9 cellular contexts compared by ENCODE assay signal in genomic region chr20:48818481-48818987, GRCh38. TPM values are rescaled to one million over a fixed set of nuclear protein-coding genes. Genes with fewer than 3 reads are reported as not detected.
DNase-seq lines count a peak whose midpoint lies in the region; ATAC-seq and TF ChIP-seq lines count a peak whose summit lies in the region.
"Had no signal": no experiment of that assay in that cellular context is flagged by ENCODE, and none has a peak within 500 bp of the region (broad histone marks: within the 10 kb centered on the region; RNA-seq: fewer than 3 reads in every experiment).

No MANE protein-coding gene starts in this region.

- POLR2A ChIA-PET in activated CD4-positive, alpha-beta T cell treated with anti-CD3 and anti-CD28 coated beads, Interleukin-2, amount 10 ng/mL, durations not matched to agents 7 days and 5 days (lab: Charles Lee) = interaction anchor here (0.7 kb wide), 1 partner anchor 58 kb away, joined by 3 read pairs; no protein-coding TSS in a partner anchor

- peaks cover 87% of the 10 kb centered on the region for H3K4me1 Mint-ChIP-seq in activated CD4-positive, alpha-beta T cell treated with anti-CD3 and anti-CD28 coated beads, Interleukin-2, amount 10 ng/mL, durations not matched to agents 7 days and 5 days
- H3K4me1 Mint-ChIP-seq in naive B cell = peaks cover 0 to 72% (median 69%) of the 10 kb centered on the region in 3 donors

- CTCF ChIA-PET in activated CD4-positive, alpha-beta T cell treated with anti-CD3 and anti-CD28 coated beads, Interleukin-2, amount 10 ng/mL, durations not matched to agents 7 days and 5 days (lab: Charles Lee) = interaction anchor here (0.6 to 1.4 kb wide), 2 partner anchors 10 to 231 kb away, joined by 3 read pairs; no protein-coding TSS in a partner anchor

- TF ChIP-seq CTCF in GM12865 (IDR thresholded peaks at IDR 0.05; ENCODE audit: insufficient read depth, low read depth, low read length, missing control alignments) = no peak

- H3K27ac Mint-ChIP-seq in activated CD4-positive, alpha-beta T cell treated with anti-CD3 and anti-CD28 coated beads, Interleukin-2, amount 10 ng/mL, durations not matched to agents 7 days and 5 days = peak overlapping the region; percentile 87
- H3K27ac Mint-ChIP-seq in naive B cell = peak overlapping the region; percentile 84 to 97 (median 93)

- ATAC-seq in GM21619 (IDR thresholded peaks at IDR 0.05; ENCODE audit: unreplicated experiment) (peak; percentile 42), naive B cell (ENCODE audit: low read depth in 2 of 2) (peak; percentile 83 to 86)

- peaks cover 71% of the 10 kb centered on the region for H3K36me3 Mint-ChIP-seq in activated CD4-positive, alpha-beta T cell treated with anti-CD3 and anti-CD28 coated beads, Interleukin-2, amount 10 ng/mL, durations not matched to agents 7 days and 5 days (ENCODE audit: low read depth)
- H3K36me3 Mint-ChIP-seq in naive B cell = no peaks in the 10 kb centered on the region

- peak overlapping the region; percentile 48 for H3K4me3 Mint-ChIP-seq in activated CD4-positive, alpha-beta T cell treated with anti-CD3 and anti-CD28 coated beads, Interleukin-2, amount 10 ng/mL, durations not matched to agents 7 days and 5 days
- H3K4me3 Mint-ChIP-seq in naive B cell = peak overlapping the region; percentile 71 to 97 (median 90)

- H3K9me3 Mint-ChIP-seq in activated CD4-positive, alpha-beta T cell treated with anti-CD3 and anti-CD28 coated beads, Interleukin-2, amount 10 ng/mL, durations not matched to agents 7 days and 5 days = no peaks in the 10 kb centered on the region
- H3K9me3 Mint-ChIP-seq in naive B cell = no peaks in the 10 kb centered on the region

- peak; percentile 83 for DNase-seq in GM12865 (ENCODE audit: low read depth)
- DNase-seq in activated CD4-positive, alpha-beta T cell treated with anti-CD3 and anti-CD28 coated beads, Interleukin-2, amount 10 ng/mL, durations not matched to agents 7 days and 5 days = peak; percentile 52
- DNase-seq in naive B cell = peak; percentile 77
- DNase-seq in hypothalamus (lab: John Stamatoyannopoulos, UW) = no peak
- no peak for DNase-seq in DMS53 treated with DMSO at 0.1 percent for 48 hours (lab: John Stamatoyannopoulos, UW; ENCODE audit: unreplicated experiment)
- no peak for DNase-seq in NCI-H2107 (lab: John Stamatoyannopoulos, UW)
- DNase-seq in putamen (ENCODE audit: low spot score) = no peak
- DNase-seq: NCI-H446 had no signal

- H3K27me3 Mint-ChIP-seq in activated CD4-positive, alpha-beta T cell treated with anti-CD3 and anti-CD28 coated beads, Interleukin-2, amount 10 ng/mL, durations not matched to agents 7 days and 5 days = no peaks in the 10 kb centered on the region
- no peaks in the 10 kb centered on the region for H3K27me3 Mint-ChIP-seq in naive B cell

- peak overlapping the region; percentile 26 for H3K4me3 ChIP-seq in GM12865 (ENCODE audit: low read depth, low read length)

RNA-seq across cellular contexts. Expression of gene PREX1, which starts 9.3 kb away (rescaled TPM):
- total RNA-seq in activated CD4-positive, alpha-beta T cell treated with anti-CD3 and anti-CD28 coated beads, Interleukin-2, amount 10 ng/mL, durations not matched to agents 7 days and 5 days = 10 to 100 TPM; 81.0 to 86.1 TPM
- 10 to 100 TPM; 13.3 to 37.5 (median 17.1) TPM for polyA plus RNA-seq in naive B cell (ENCODE audit: low read depth in 6 of 6)

Comparison
In these comparisons a context has a peak if more than half of its experiments do, and no peak if none do; other contexts are left out.
1. DNase-seq: peak in GM12865 (single experiment), activated CD4-positive, alpha-beta T cell treated with anti-CD3 and anti-CD28 coated beads, Interleukin-2, amount 10 ng/mL, durations not matched to agents 7 days and 5 days (single experiment) and naive B cell (single experiment); none in hypothalamus (0 of 51), DMS53 treated with DMSO at 0.1 percent for 48 hours (single experiment), NCI-H2107 (single experiment) and putamen (single experiment).